23 cellular contexts compared by ENCODE assay signal in the genomic region with DNA sequence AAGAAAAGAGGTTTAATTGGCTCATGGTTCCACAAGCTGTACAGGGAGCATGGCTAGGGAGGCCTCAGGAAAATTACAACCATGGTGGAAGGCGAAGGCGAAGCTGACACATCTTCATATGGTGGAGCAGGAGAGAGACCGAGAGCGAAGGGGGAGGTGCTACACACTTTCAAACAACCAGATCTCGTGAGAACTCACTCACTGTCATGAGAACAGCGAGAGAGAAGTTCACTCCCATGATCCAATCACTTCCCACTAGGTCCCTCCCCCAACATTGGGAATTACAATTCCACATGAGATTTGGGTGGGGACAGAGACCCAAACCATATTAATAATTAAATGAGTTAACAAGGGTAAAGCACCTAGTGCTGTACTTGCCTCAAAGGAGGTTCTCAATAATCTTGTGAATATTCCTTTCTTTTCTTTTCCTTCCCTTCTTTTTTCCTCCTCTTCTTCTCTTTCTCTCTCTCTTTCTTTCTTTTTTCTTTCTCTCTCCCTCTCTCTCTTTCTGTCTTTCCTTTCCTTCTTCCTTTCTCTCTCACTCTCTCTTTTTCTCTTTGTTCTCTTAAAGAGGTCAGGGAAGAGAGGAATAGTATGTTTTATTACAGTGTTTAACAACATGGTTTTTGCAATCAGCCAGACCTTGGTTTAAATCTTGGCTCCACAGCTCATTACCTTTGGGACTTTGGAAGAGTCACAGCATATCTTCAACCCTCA. TPM values are rescaled to one million over a fixed set of nuclear protein-coding genes. Genes with fewer than 3 reads are reported as not detected.
A peak's percentile ranks its signal among the peaks of the same experiment; 100 is the strongest.
DNase-seq lines count a peak whose midpoint lies in the region; ATAC-seq and TF ChIP-seq lines count a peak whose summit lies in the region.
"Had no signal": no experiment of that assay in that cellular context is flagged by ENCODE, and none has a peak within 500 bp of the region (broad histone marks: within the 10 kb centered on the region; RNA-seq: fewer than 3 reads in every experiment).

No MANE protein-coding gene starts in this region.

- CTCF ChIA-PET in WTC11 (lab: Charles Lee) = no interaction called here

- no peak overlapping the region for H3K9ac ChIP-seq in trophoblast cell (ENCODE audit: low read length)
- no peak overlapping the region for H3K9ac ChIP-seq in H9 (ENCODE audit: extremely low read depth, insufficient read length, low read length)
- H3K9ac ChIP-seq: BLaER1 treated with 17β-estradiol and CSF1 and Interleukin-3, amounts not matched to agents 10 nM and 100 nM; KMS-11 had no signal

- H3K79me2 ChIP-seq in trophoblast cell (ENCODE audit: control insufficient read depth, insufficient read depth, low read length, poor library complexity) (no peaks in the 10 kb centered on the region), H9 (ENCODE audit: insufficient read depth, low read length) (no peaks in the 10 kb centered on the region)

- ATAC-seq in activated naive CD8-positive, alpha-beta T cell treated with anti-CD3 and anti-CD28 coated beads, Interleukin-2, amount 50 U/mL, for 24 hours = no peak
- ATAC-seq in WTC11 = no peak
- ATAC-seq: PC-3 had no signal

- H3K14ac ChIP-seq in trophoblast cell (ENCODE audit: low read length) (no peak overlapping the region), H9 (ENCODE audit: insufficient read depth, low read length) (no peak overlapping the region)

- no peak overlapping the region for H3K56ac ChIP-seq in H9 (ENCODE audit: insufficient read length, low read depth, low read length)

- H3K4me2 ChIP-seq in trophoblast cell (ENCODE audit: low read length) (no peak overlapping the region), H9 (ENCODE audit: insufficient read depth, insufficient read length, low read length) (no peak overlapping the region)
- H3K4me2 ChIP-seq: KMS-11 had no signal

- H3K27ac ChIP-seq in trophoblast cell (ENCODE audit: low read depth, low read length) (no peak overlapping the region), H9 (ENCODE audit: insufficient read length, low read depth, low read length) (no peak overlapping the region), tibial nerve (no peak overlapping the region)
- H3K27ac ChIP-seq: BLaER1 treated with 17β-estradiol and CSF1 and Interleukin-3, amounts not matched to agents 10 nM and 100 nM; KMS-11 had no signal

- no peaks in the 10 kb centered on the region for H3K27me3 ChIP-seq in trophoblast cell (ENCODE audit: insufficient read depth, low read length)
- H3K27me3 ChIP-seq in H9 (ENCODE audit: insufficient read depth, low read length) = no peaks in the 10 kb centered on the region
- no peaks in the 10 kb centered on the region for H3K27me3 ChIP-seq in tibial nerve
- H3K27me3 ChIP-seq: BLaER1 treated with 17β-estradiol and CSF1 and Interleukin-3, amounts not matched to agents 10 nM and 100 nM had no signal

- H3T11ph ChIP-seq in H9 (ENCODE audit: low read length) = no peak overlapping the region

- H3K27ac Mint-ChIP-seq in activated naive CD8-positive, alpha-beta T cell = peak overlapping the region; percentile 6
- H3K27ac Mint-ChIP-seq in activated naive CD8-positive, alpha-beta T cell treated with anti-CD3 and anti-CD28 coated beads, Interleukin-2, amount 50 U/mL, for 24 hours = no peak overlapping the region
- H3K27ac Mint-ChIP-seq in WTC11 (no peak overlapping the region), H9 (no peak overlapping the region)
- H3K27ac Mint-ChIP-seq: CD4-positive, alpha-beta T cell had no signal

- no peak overlapping the region for H2BK120ac ChIP-seq in trophoblast cell (ENCODE audit: insufficient read depth, low read length, poor library complexity)
- H2BK120ac ChIP-seq in H9 (ENCODE audit: low read depth, low read length, poor library complexity, severe bottlenecking) = no peak overlapping the region

- no peak overlapping the region for H2AK5ac ChIP-seq in trophoblast cell (ENCODE audit: low read length)
- no peak overlapping the region for H2AK5ac ChIP-seq in H9 (ENCODE audit: insufficient read length, low read length)

- no peak overlapping the region for H2BK20ac ChIP-seq in H9 (ENCODE audit: low read depth, low read length, poor library complexity, severe bottlenecking)

- no peaks in the 10 kb centered on the region for H3K9me3 Mint-ChIP-seq in activated naive CD8-positive, alpha-beta T cell (ENCODE audit: low read depth)
- peaks cover 4% of the 10 kb centered on the region for H3K9me3 Mint-ChIP-seq in activated naive CD8-positive, alpha-beta T cell treated with anti-CD3 and anti-CD28 coated beads, Interleukin-2, amount 50 U/mL, for 24 hours
- H3K9me3 Mint-ChIP-seq in WTC11 (no peaks in the 10 kb centered on the region), H9 (no peaks in the 10 kb centered on the region; a peak in 1 of 5 replicates)
- H3K9me3 Mint-ChIP-seq: CD4-positive, alpha-beta T cell had no signal

- H2BK15ac ChIP-seq in H9 (ENCODE audit: low read depth, low read length) = no peak overlapping the region

- H3K4me1 ChIP-seq in trophoblast cell (ENCODE audit: control insufficient read depth in 1 of 2, insufficient read depth in 2 of 2, low read length in 2 of 2) (peaks cover 0 to 9% of the 10 kb centered on the region in 2 experiments), H9 (ENCODE audit: insufficient read depth, low read length) (no peaks in the 10 kb centered on the region), tibial nerve (peaks cover 0 to 3% (median 0%) of the 10 kb centered on the region in 4 donors)

- H3K4ac ChIP-seq in trophoblast cell (ENCODE audit: low read depth, low read length) (no peak overlapping the region), H9 (ENCODE audit: low read depth, low read length) (no peak overlapping the region)

- no peak overlapping the region for H2BK5ac ChIP-seq in trophoblast cell (ENCODE audit: low read depth, low read length, poor library complexity)
- no peak overlapping the region for H2BK5ac ChIP-seq in H9 (ENCODE audit: insufficient read length, low read length)

- H2BK12ac ChIP-seq in trophoblast cell (ENCODE audit: low read length) (peak overlapping the region; percentile 33), H9 (ENCODE audit: insufficient read length, low read depth, low read length) (no peak overlapping the region)

- DNase-seq in activated naive CD8-positive, alpha-beta T cell treated with anti-CD3 and anti-CD28 coated beads, Interleukin-2, amount 50 U/mL, for 24 hours = no peak
- no peak for DNase-seq in WTC11 (ENCODE audit: low spot score)
- no peak for DNase-seq in trophoblast cell
- no peak for DNase-seq in H9
- DNase-seq in stimulated activated CD4-positive, alpha-beta T cell treated with anti-CD3 and anti-CD28 coated beads, Interleukin-2, amount 100 ng/mL, for 48 hours = no peak
- no peak for DNase-seq in tibial nerve (ENCODE audit: low spot score in 2 of 2)
- DNase-seq: CD4-positive, alpha-beta T cell; DMS53; GOT3; HCEC 1CT; IMR-90; MM.1S; NCI-H2029; NCI-H446 treated with DMSO at 0.1 percent for 48 hours; NCI-H526; NCI-H82; NK-92 treated with Interleukin-12 subunit alpha and Interleukin-12 subunit beta, amount 100 ng/mL, for 24 hours; PC-3 had no signal

- H3K4me3 Mint-ChIP-seq in activated naive CD8-positive, alpha-beta T cell = no peak overlapping the region
- H3K4me3 Mint-ChIP-seq in activated naive CD8-positive, alpha-beta T cell treated with anti-CD3 and anti-CD28 coated beads, Interleukin-2, amount 50 U/mL, for 24 hours = no peak overlapping the region
- H3K4me3 Mint-ChIP-seq in WTC11 (no peak overlapping the region), H9 (no peak overlapping the region)
- H3K4me3 Mint-ChIP-seq: CD4-positive, alpha-beta T cell had no signal

- H4K91ac ChIP-seq in trophoblast cell (ENCODE audit: low read depth, low read length) (no peak overlapping the region), H9 (ENCODE audit: insufficient read length, low read depth, low read length) (no peak overlapping the region)

- peaks cover 2% of the 10 kb centered on the region for H3K36me3 Mint-ChIP-seq in activated naive CD8-positive, alpha-beta T cell
- H3K36me3 Mint-ChIP-seq in activated naive CD8-positive, alpha-beta T cell treated with anti-CD3 and anti-CD28 coated beads, Interleukin-2, amount 50 U/mL, for 24 hours (ENCODE audit: low read depth) = peaks cover 2% of the 10 kb centered on the region
- no peaks in the 10 kb centered on the region for H3K36me3 Mint-ChIP-seq in WTC11
- no peaks in the 10 kb centered on the region for H3K36me3 Mint-ChIP-seq in H9 (ENCODE audit: insufficient read depth in 1 of 3, low read depth in 3 of 3)

- no peaks in the 10 kb centered on the region for H4K20me1 ChIP-seq in H9 (ENCODE audit: control insufficient read depth, insufficient read depth, insufficient read length)
- H4K20me1 ChIP-seq: BLaER1 treated with 17β-estradiol and CSF1 and Interleukin-3, amounts not matched to agents 10 nM and 100 nM had no signal

- H3K4me1 Mint-ChIP-seq in activated naive CD8-positive, alpha-beta T cell (ENCODE audit: low read depth) = peaks cover 29% of the 10 kb centered on the region
- H3K4me1 Mint-ChIP-seq in activated naive CD8-positive, alpha-beta T cell treated with anti-CD3 and anti-CD28 coated beads, Interleukin-2, amount 50 U/mL, for 24 hours = peaks cover 38% of the 10 kb centered on the region
- H3K4me1 Mint-ChIP-seq in WTC11 (no peaks in the 10 kb centered on the region), H9 (no peaks in the 10 kb centered on the region)

- no peak overlapping the region for H2AFZ ChIP-seq in trophoblast cell (ENCODE audit: insufficient read depth, low read length, poor library complexity)
- no peak overlapping the region for H2AFZ ChIP-seq in H9 (ENCODE audit: low read length)

- peaks cover 2% of the 10 kb centered on the region for H3K79me1 ChIP-seq in trophoblast cell (ENCODE audit: low read length)
- H3K79me1 ChIP-seq in H9 (ENCODE audit: insufficient read depth, low read depth, low read length, poor library complexity, severe bottlenecking) = no peaks in the 10 kb centered on the region

- H3K36me3 ChIP-seq in trophoblast cell (ENCODE audit: control insufficient read depth in 1 of 2, insufficient read depth in 2 of 2, low read length in 2 of 2) (no peaks in the 10 kb centered on the region), tibial nerve (no peaks in the 10 kb centered on the region)
- H3K36me3 ChIP-seq: BLaER1 treated with 17β-estradiol and CSF1 and Interleukin-3, amounts not matched to agents 10 nM and 100 nM had no signal

- no peak for TF ChIP-seq POLR2A in tibial nerve (IDR thresholded peaks at IDR 0.05)

- no CpG with 5 or more reads among the region's 6 CpGs for WGBS in trophoblast cell (ENCODE audit: extremely low coverage, insufficient coverage, insufficient read length)
- WGBS in H9 (ENCODE audit: extremely low coverage, insufficient read length, low lambda C conversion rate) = no CpG with 5 or more reads among the region's 6 CpGs
- 92 to 93% methylated on average over 6 of the region's 6 CpGs for WGBS in tibial nerve, 2 donors

- H3K18ac ChIP-seq in trophoblast cell (ENCODE audit: low read length) = no peak overlapping the region
- H3K18ac ChIP-seq in H9 (ENCODE audit: insufficient read length, low read depth, low read length) = no peak overlapping the region

- H3K27me3 Mint-ChIP-seq in activated naive CD8-positive, alpha-beta T cell = no peaks in the 10 kb centered on the region
- peaks cover 7% of the 10 kb centered on the region for H3K27me3 Mint-ChIP-seq in activated naive CD8-positive, alpha-beta T cell treated with anti-CD3 and anti-CD28 coated beads, Interleukin-2, amount 50 U/mL, for 24 hours
- H3K27me3 Mint-ChIP-seq in WTC11 (ENCODE audit: low read depth) (peaks cover 25% of the 10 kb centered on the region), H9 (ENCODE audit: low read depth) (peaks cover 43% of the 10 kb centered on the region)

- H4K12ac ChIP-seq in trophoblast cell (ENCODE audit: low read depth, low read length) = no peak overlapping the region

- H3K23me2 ChIP-seq in H9 (ENCODE audit: insufficient read length, low read depth, low read length, poor library complexity, severe bottlenecking) = no peaks in the 10 kb centered on the region

- TF ChIP-seq EP300 in tibial nerve (IDR thresholded peaks at IDR 0.05) = no peak

- no peak overlapping the region for H4K8ac ChIP-seq in trophoblast cell (ENCODE audit: low read depth, low read length)
- H4K8ac ChIP-seq in H9 (replicated peaks; ENCODE audit: insufficient read length, low read depth, low read length) = no peak overlapping the region

- H4K5ac ChIP-seq in H9 (ENCODE audit: insufficient read length, low read depth, low read length) = no peak overlapping the region

- H3K4me3 ChIP-seq in trophoblast cell (ENCODE audit: low read depth, low read length) = no peak overlapping the region
- H3K4me3 ChIP-seq in tibial nerve = no peak overlapping the region
- H3K4me3 ChIP-seq: BLaER1 treated with 17β-estradiol and CSF1 and Interleukin-3, amounts not matched to agents 10 nM and 100 nM had no signal

- TF ChIP-seq CTCF in WTC11 (IDR thresholded peaks at IDR 0.05) (no peak), H9 (conservative IDR thresholded peaks at IDR 0.05) (no peak), tibial nerve (IDR thresholded peaks at IDR 0.05) (no peak)

- POLR2A ChIA-PET in WTC11 (lab: Charles Lee) = no interaction called here

- H3K9me3 ChIP-seq in trophoblast cell (ENCODE audit: insufficient read depth, low read depth, low read length) = no peaks in the 10 kb centered on the region
- no peaks in the 10 kb centered on the region for H3K9me3 ChIP-seq in H9 (ENCODE audit: control insufficient read depth, low read depth, low read length)
- H3K9me3 ChIP-seq in tibial nerve = no peaks in the 10 kb centered on the region
- H3K9me3 ChIP-seq: BLaER1 treated with 17β-estradiol and CSF1 and Interleukin-3, amounts not matched to agents 10 nM and 100 nM had no signal

- H3K23ac ChIP-seq in trophoblast cell (ENCODE audit: low read length) (no peak overlapping the region), H9 (ENCODE audit: insufficient read length, low read depth, low read length) (no peak overlapping the region)

RNA-seq across cellular contexts. Expression of a gene that starts 29.0 kb away (rescaled TPM):
- total RNA-seq in WTC11 (2021) (0.09 to 0.11 TPM (median 0.09 TPM) in 3 replicates), H9 (2021) (not detected in 2 replicates), tibial nerve (1 to 10 TPM in 2 of 4 donors, under 1 TPM in 2; 0.30 to 2.1 (median 1.2) TPM)
- 9.4 and 10.8 TPM in 2 replicates for polyA plus RNA-seq in trophoblast cell (2013)
- total RNA-seq: CD4-positive, alpha-beta T cell; Daoy; G401 had no signal
